3 cellular contexts compared by ENCODE assay signal in genomic region chr6:13935190-13935880, GRCh38.
A peak's percentile ranks its signal among the peaks of the same experiment; 100 is the strongest.
TF ChIP-seq lines count a peak whose summit lies in the region.

No MANE protein-coding gene starts in this region.

TF ChIP-seq in HepG2, 621 proteins besides CTCF, POLR2A, EP300 and RAD21:
- no peak for TF ChIP-seq ZNF3 (CRISPR knock-in tag; IDR thresholded peaks at IDR 0.05)
- peak; percentile 94 for TF ChIP-seq MAFF (IDR thresholded peaks at IDR 0.05; ENCODE audit: low read depth, low read length)
- TF ChIP-seq MAFK (conservative IDR thresholded peaks at IDR 0.05 in 1 of 2, IDR thresholded peaks at IDR 0.05 in 1 of 2; ENCODE audit: low read length in 2 of 2), result peak; percentile 94 to 96
- TF ChIP-seq BATF2 (CRISPR knock-in tag; IDR thresholded peaks at IDR 0.05), result no peak
TF ChIP-seq in HepG2: peak in this region for 2.

TF ChIP-seq in IMR-90, 13 proteins besides CTCF, POLR2A, EP300 and RAD21:
- no peak for TF ChIP-seq ELK1 (IDR thresholded peaks at IDR 0.05; ENCODE audit: borderline replicate concordance, low read depth, low read length)
- no peak for TF ChIP-seq CHD1 (IDR thresholded peaks at IDR 0.05; ENCODE audit: low read depth, low read length)
- peak; percentile 88 for TF ChIP-seq MAFK (IDR thresholded peaks at IDR 0.05; ENCODE audit: low read depth, low read length)
- no peak for TF ChIP-seq CEBPB (IDR thresholded peaks at IDR 0.05; ENCODE audit: low read depth, low read length)
- TF ChIP-seq SMC3 (IDR thresholded peaks at IDR 0.05; ENCODE audit: low read depth, low read length), result no peak
- TF ChIP-seq MXI1 (IDR thresholded peaks at IDR 0.05; ENCODE audit: borderline replicate concordance, low read depth, low read length), result no peak
TF ChIP-seq in IMR-90: peak in this region for 1.

TF ChIP-seq in endothelial cell of umbilical vein, 7 proteins besides CTCF, POLR2A, EP300 and RAD21:
- TF ChIP-seq MYC (IDR thresholded peaks at IDR 0.05; ENCODE audit: low read depth, low read length) (no peak), FOS (IDR thresholded peaks at IDR 0.05; ENCODE audit: borderline replicate concordance, insufficient read depth, low read length) (no peak), GATA2 (IDR thresholded peaks at IDR 0.05; ENCODE audit: insufficient read depth, insufficient read length, low read depth, low read length) (no peak), MAX (IDR thresholded peaks at IDR 0.05; ENCODE audit: insufficient read depth, insufficient read length) (no peak), EZH2 (IDR thresholded peaks at IDR 0.05; ENCODE audit: borderline replicate concordance, low read depth, low read length, severe bottlenecking) (no peak), POLR2AphosphoS5 (IDR thresholded peaks at IDR 0.05; ENCODE audit: insufficient read depth, low read depth, low read length) (no peak), JUN (IDR thresholded peaks at IDR 0.05; ENCODE audit: borderline replicate concordance, insufficient read depth, insufficient read length, low read depth) (no peak)
